ENCODE assay signal across 15 cellular contexts in genomic region chr22:46374663-46375474, GRCh38. TPM values are rescaled to one million over a fixed set of nuclear protein-coding genes. Genes with fewer than 3 reads are reported as not detected.
A peak's percentile ranks its signal among the peaks of the same experiment; 100 is the strongest.
DNase-seq lines count a peak whose midpoint lies in the region; ATAC-seq and TF ChIP-seq lines count a peak whose summit lies in the region.
"Had no signal": no experiment of that assay in that cellular context is flagged by ENCODE, and none has a peak within 500 bp of the region (broad histone marks: within the 10 kb centered on the region; RNA-seq: fewer than 3 reads in every experiment).

No MANE protein-coding gene starts in this region.

- H3K9me3 ChIP-seq in mammary epithelial cell (replicated peaks; ENCODE audit: insufficient read depth, low read length) (peaks cover 11% of the 10 kb centered on the region), tibial artery (peaks cover 0 to 4% (median 3%) of the 10 kb centered on the region in 3 donors)

- intact Hi-C loops in mammary epithelial cell (cut with micrococcal nuclease) (no loop called here), tibial artery (cut with DNase I; ENCODE audit: low total_unique reads) (no loop called here)

- H3K79me2 ChIP-seq in mammary epithelial cell (ENCODE audit: insufficient read depth, low read length): no peaks in the 10 kb centered on the region

- H3K27ac Mint-ChIP-seq in endothelial cell (ENCODE audit: unreplicated experiment): no peak overlapping the region
- H3K27ac Mint-ChIP-seq in naive thymus-derived CD8-positive, alpha-beta T cell: peak overlapping the region in 4 of 10 donors; percentile 48 to 93 (median 73)
- H3K27ac Mint-ChIP-seq: activated B cell treated with CpG ODN at 0.5 μM for 24 hours had no signal

- peak; percentile 93 to 96 for DNase-seq in T47D (ENCODE audit: low read depth in 1 of 2, low spot score in 1 of 2)
- no peak for DNase-seq in mammary epithelial cell
- DNase-seq in endothelial cell (ENCODE audit: low spot score): no peak
- no peak for DNase-seq in naive thymus-derived CD8-positive, alpha-beta T cell
- DNase-seq in epidermal melanocyte (ENCODE audit: insufficient read length, low spot score): no peak
- no peak for DNase-seq in SKM-1 (lab: John Stamatoyannopoulos, UW; ENCODE audit: unreplicated experiment)
- no peak for DNase-seq in SKM-1 treated with dmso at 0.1 percent for 144 hours (lab: John Stamatoyannopoulos, UW; ENCODE audit: unreplicated experiment)
- no peak for DNase-seq in tibial artery
- DNase-seq: activated B cell treated with CpG ODN at 0.5 μM for 24 hours, amygdala, hippocampal formation, left cardiac atrium, NCI-H1092, NCI-H774 had no signal

- H3K27ac ChIP-seq in mammary epithelial cell (ENCODE audit: insufficient read depth, low read depth, low read length) (no peak overlapping the region), tibial artery (no peak overlapping the region)

- H2AFZ ChIP-seq in mammary epithelial cell (ENCODE audit: low read depth, low read length): no peak overlapping the region

- peaks cover 8% of the 10 kb centered on the region for H3K36me3 ChIP-seq in mammary epithelial cell (ENCODE audit: insufficient read depth, low read length)
- peaks cover 0 to 17% (median 0%) of the 10 kb centered on the region in 3 donors for H3K36me3 ChIP-seq in tibial artery

- no peaks in the 10 kb centered on the region for H4K20me1 ChIP-seq in mammary epithelial cell (ENCODE audit: insufficient read depth, low read length)

- H3K36me3 Mint-ChIP-seq in endothelial cell (ENCODE audit: low read depth, unreplicated experiment): peaks cover 14% of the 10 kb centered on the region
- peaks cover 0 to 5% (median 2%) of the 10 kb centered on the region in 3 donors for H3K36me3 Mint-ChIP-seq in naive thymus-derived CD8-positive, alpha-beta T cell

- H3K27me3 ChIP-seq in mammary epithelial cell (ENCODE audit: insufficient read depth, low read length) (no peaks in the 10 kb centered on the region), tibial artery (peaks cover 0 to 25% of the 10 kb centered on the region in 2 donors)

- H3K4me1 Mint-ChIP-seq in endothelial cell (ENCODE audit: unreplicated experiment): peaks cover 10% of the 10 kb centered on the region
- peaks cover 25 to 45% (median 44%) of the 10 kb centered on the region in 4 donors for H3K4me1 Mint-ChIP-seq in naive thymus-derived CD8-positive, alpha-beta T cell

- H3K4me2 ChIP-seq in mammary epithelial cell (ENCODE audit: insufficient read depth, low read depth, low read length): no peak overlapping the region
- H3K4me2 ChIP-seq: A549 had no signal

- no peak for ATAC-seq in naive thymus-derived CD8-positive, alpha-beta T cell
- ATAC-seq: A549, left cardiac atrium had no signal

- BruUV-seq in mammary epithelial cell (replicated peaks; lab: Mats Ljungman, UMichigan): no TSS peak

- 95% methylated on average over 17 of the region's 38 CpGs for WGBS in mammary epithelial cell (ENCODE audit: low coverage, missing lambda C conversion rate)

- POLR2A ChIA-PET in naive thymus-derived CD8-positive, alpha-beta T cell (lab: Charles Lee): no interaction called here

- no peak overlapping the region for H3K4me3 ChIP-seq in mammary epithelial cell (replicated peaks in 1 of 3; ENCODE audit: insufficient read depth in 1 of 3, low read depth in 2 of 3, low read length in 3 of 3)
- no peak overlapping the region for H3K4me3 ChIP-seq in tibial artery
- H3K4me3 ChIP-seq: A549 had no signal

- peak overlapping the region; percentile 65 for H3K4me3 Mint-ChIP-seq in endothelial cell (ENCODE audit: unreplicated experiment)
- peak overlapping the region; percentile 27 to 77 (median 63) for H3K4me3 Mint-ChIP-seq in naive thymus-derived CD8-positive, alpha-beta T cell
- H3K4me3 Mint-ChIP-seq: activated B cell treated with CpG ODN at 0.5 μM for 24 hours had no signal

- H3K4me1 ChIP-seq in mammary epithelial cell (ENCODE audit: insufficient read depth, low read length) (peaks cover 9% of the 10 kb centered on the region), tibial artery (no peaks in the 10 kb centered on the region)

- CTCF ChIA-PET in mammary epithelial cell (lab: Charles Lee; ENCODE audit: low non-redundant PET): no interaction called here

- in situ Hi-C loops in T47D (cut with HindIII; ENCODE audit: low pct_unique_long_range_greater_than_20kb, low sequenced_read_pairs) (no loop called here), mammary epithelial cell (cut with MboI; ENCODE audit: low sequenced_read_pairs in 2 of 2) (loop anchor here in 1 of 2 donors (25.0 kb wide), 1 partner anchor 387 kb away; the partner anchor contains the start of gene TBC1D22A)

- TF ChIP-seq CTCF in mammary epithelial cell (conservative IDR thresholded peaks at IDR 0.05 in 1 of 2, IDR thresholded peaks at IDR 0.05 in 1 of 2; ENCODE audit: extremely low read depth in 1 of 2, insufficient read depth in 1 of 2, low read depth in 1 of 2, low read length in 2 of 2): no peak
- no peak for TF ChIP-seq CTCF in endothelial cell (IDR thresholded peaks at IDR 0.05; ENCODE audit: unreplicated experiment)
- no peak for TF ChIP-seq CTCF in tibial artery (IDR thresholded peaks at IDR 0.05)

- dilution Hi-C loops in mammary epithelial cell (cut with HindIII; ENCODE audit: low sequenced_read_pairs): no loop called here

- H3K9me3 Mint-ChIP-seq in endothelial cell (ENCODE audit: unreplicated experiment): peaks cover 4% of the 10 kb centered on the region
- peaks cover 2 to 39% (median 11%) of the 10 kb centered on the region in 9 donors for H3K9me3 Mint-ChIP-seq in naive thymus-derived CD8-positive, alpha-beta T cell

- H3K9ac ChIP-seq in mammary epithelial cell (ENCODE audit: insufficient read depth, low read length): no peak overlapping the region

- peaks cover 17% of the 10 kb centered on the region for H3K27me3 Mint-ChIP-seq in endothelial cell (ENCODE audit: unreplicated experiment)
- peaks cover 0 to 8% (median 6%) of the 10 kb centered on the region in 5 donors for H3K27me3 Mint-ChIP-seq in naive thymus-derived CD8-positive, alpha-beta T cell

RNA-seq across cellular contexts. Expression of gene TRMU, which starts 39.4 kb away (rescaled TPM):
- total RNA-seq in mammary epithelial cell (10 to 100 TPM; 16.3 to 42.0 TPM), endothelial cell (ENCODE audit: unreplicated experiment) (41.5 TPM)
- polyA plus RNA-seq in mammary epithelial cell: 28.0 TPM
- 32.4 TPM for polyA minus RNA-seq in mammary epithelial cell
- 10 to 100 TPM; 88.2 to 91.7 TPM for total RNA-seq in naive thymus-derived CD8-positive, alpha-beta T cell
- polyA plus RNA-seq in naive thymus-derived CD8-positive, alpha-beta T cell: 10 to 100 TPM; 14.6 to 17.3 (median 15.5) TPM

Comparison
In these comparisons a context has a peak if more than half of its experiments do, and no peak if none do; other contexts are left out.
1. DNase-seq: peak in T47D (2 of 2); none in mammary epithelial cell (single experiment), endothelial cell (single experiment), naive thymus-derived CD8-positive, alpha-beta T cell (0 of 10), epidermal melanocyte (single experiment), SKM-1 (single experiment), SKM-1 treated with dmso at 0.1 percent for 144 hours (single experiment) and tibial artery (0 of 2).